Comparison of ENCODE assay signal across 15 cellular contexts in the genomic region with DNA sequence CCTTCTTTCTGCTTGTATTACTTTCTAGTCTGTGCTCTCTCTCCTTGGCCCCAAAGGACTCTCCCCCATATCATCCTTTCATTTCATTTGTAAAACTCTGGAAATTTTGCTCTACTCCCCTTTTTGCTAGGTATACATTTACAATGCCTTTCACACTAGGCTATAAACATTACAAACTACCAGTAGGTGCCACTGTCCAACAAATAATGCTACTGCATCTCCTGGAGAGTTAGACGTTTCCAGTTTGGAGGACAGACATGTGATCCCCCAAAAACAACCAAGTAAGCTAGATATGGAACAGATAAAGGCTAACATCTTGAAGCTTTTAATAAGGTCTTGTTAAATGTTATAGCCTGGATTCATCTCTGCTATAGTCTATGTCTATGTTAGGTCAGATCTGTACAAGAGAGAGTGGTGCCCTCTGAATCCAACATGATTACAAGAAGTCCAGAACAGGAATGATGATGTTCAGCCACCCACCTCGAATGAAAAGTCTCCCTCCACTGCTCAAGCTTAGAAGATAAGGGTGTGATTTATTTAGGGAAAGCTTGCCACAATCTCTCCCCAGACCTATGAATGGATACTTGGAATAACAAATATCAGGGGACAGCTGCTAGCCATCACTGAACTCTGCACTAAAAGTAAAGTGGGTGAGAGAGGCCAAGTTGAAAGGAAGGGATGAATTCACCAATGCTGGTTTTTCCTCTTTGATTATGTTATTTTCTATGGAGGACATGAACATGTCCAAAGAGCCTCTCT. TPM values are rescaled to one million over a fixed set of nuclear protein-coding genes. Genes with fewer than 3 reads are reported as not detected.
DNase-seq lines count a peak whose midpoint lies in the region; ATAC-seq and TF ChIP-seq lines count a peak whose summit lies in the region.
"Had no signal": no experiment of that assay in that cellular context is flagged by ENCODE, and none has a peak within 500 bp of the region (broad histone marks: within the 10 kb centered on the region; RNA-seq: fewer than 3 reads in every experiment).

No MANE protein-coding gene starts in this region.

- TF ChIP-seq POLR2A in body of pancreas (IDR thresholded peaks at IDR 0.05): no peak

- POLR2A ChIA-PET in AG04450 (lab: Yijun Ruan, JAX): no interaction called here
- POLR2A ChIA-PET in activated CD4-positive, alpha-beta memory T cell treated with anti-CD3 and anti-CD28 coated beads, Interleukin-2, amount 10 ng/mL, durations not matched to agents 7 days and 5 days (lab: Charles Lee): no interaction called here

- no peak overlapping the region for H3K27ac Mint-ChIP-seq in activated CD4-positive, alpha-beta memory T cell treated with anti-CD3 and anti-CD28 coated beads, Interleukin-2, amount 10 ng/mL, durations not matched to agents 7 days and 5 days

- H3K9me3 ChIP-seq in AG04450 (ENCODE audit: control insufficient read depth, insufficient read depth, low read length) (no peaks in the 10 kb centered on the region), body of pancreas (no peaks in the 10 kb centered on the region), left lung (no peaks in the 10 kb centered on the region)
- H3K9me3 ChIP-seq: upper lobe of left lung had no signal

- H3K9me3 Mint-ChIP-seq in activated CD4-positive, alpha-beta memory T cell treated with anti-CD3 and anti-CD28 coated beads, Interleukin-2, amount 10 ng/mL, durations not matched to agents 7 days and 5 days: no peaks in the 10 kb centered on the region
- H3K9me3 Mint-ChIP-seq: CD8-positive, alpha-beta memory T cell had no signal

- H3K27me3 Mint-ChIP-seq in activated CD4-positive, alpha-beta memory T cell treated with anti-CD3 and anti-CD28 coated beads, Interleukin-2, amount 10 ng/mL, durations not matched to agents 7 days and 5 days: no peaks in the 10 kb centered on the region
- H3K27me3 Mint-ChIP-seq: CD8-positive, alpha-beta memory T cell had no signal

- H3K4me3 ChIP-seq in AG04450 (ENCODE audit: low read depth, low read length): no peak overlapping the region
- no peak overlapping the region for H3K4me3 ChIP-seq in body of pancreas
- no peak overlapping the region for H3K4me3 ChIP-seq in left lung
- H3K4me3 ChIP-seq: lung, upper lobe of left lung had no signal

- H3K4me1 ChIP-seq in body of pancreas: peaks cover 12% of the 10 kb centered on the region
- peaks cover 0 to 4% of the 10 kb centered on the region in 2 donors for H3K4me1 ChIP-seq in left lung
- H3K4me1 ChIP-seq: upper lobe of left lung had no signal

- 9 to 26% methylated on average over 2 of the region's 2 CpGs for WGBS in body of pancreas, 2 donors

- H3K27ac ChIP-seq in AG04450 (ENCODE audit: low read depth, low read length) (no peak overlapping the region), body of pancreas (no peak overlapping the region), left lung (no peak overlapping the region)
- H3K27ac ChIP-seq: upper lobe of left lung had no signal

- CTCF ChIA-PET in AG04450 (lab: Charles Lee): interaction anchor here (0.5 to 2.8 kb wide), 30 partner anchors 10 to 623 kb away, joined by 3 to 41 read pairs (median 4); a partner anchor contains a TSS
- CTCF ChIA-PET in activated CD4-positive, alpha-beta memory T cell treated with anti-CD3 and anti-CD28 coated beads, Interleukin-2, amount 10 ng/mL, durations not matched to agents 7 days and 5 days (lab: Charles Lee): interaction anchor here (1.2 kb wide), 1 partner anchor 14 kb away, joined by 4 read pairs; a partner anchor contains a TSS

- peaks cover 5% of the 10 kb centered on the region for H3K36me3 Mint-ChIP-seq in activated CD4-positive, alpha-beta memory T cell treated with anti-CD3 and anti-CD28 coated beads, Interleukin-2, amount 10 ng/mL, durations not matched to agents 7 days and 5 days (ENCODE audit: low read depth)

- peak; percentile 59 for ATAC-seq in HG03280 (IDR thresholded peaks at IDR 0.05; ENCODE audit: unreplicated experiment)
- no peak for ATAC-seq in body of pancreas
- ATAC-seq in left lung: peak; percentile 32

- H3K27me3 ChIP-seq in AG04450 (ENCODE audit: control insufficient read depth, insufficient read depth, low read length): no peaks in the 10 kb centered on the region
- H3K27me3 ChIP-seq in body of pancreas: no peaks in the 10 kb centered on the region
- no peaks in the 10 kb centered on the region for H3K27me3 ChIP-seq in left lung
- H3K27me3 ChIP-seq: upper lobe of left lung had no signal

- DNase-seq in AG04450 (ENCODE audit: low read depth, low spot score) (no peak), body of pancreas (no peak), left lung (no peak), LoVo (ENCODE audit: low spot score) (no peak)
- DNase-seq in stimulated activated CD4-positive, alpha-beta T cell treated with anti-CD3 and anti-CD28 coated beads, Interleukin-4, amount 100 ng/mL, for 1 hour: no peak
- DNase-seq in activated CD4-positive, alpha-beta memory T cell treated with anti-CD3 and anti-CD28 coated beads, Interleukin-2, amount 10 ng/mL, durations not matched to agents 7 days and 5 days: no peak
- no peak for DNase-seq in activated CD4-positive, alpha-beta T cell treated with anti-CD3 and anti-CD28 coated beads for 1 hour
- DNase-seq: activated T-cell treated with anti-CD3 and anti-CD28 coated beads, Interleukin-2, amount 50 U/mL, for 1 hour; CD8-positive, alpha-beta memory T cell; effector CD4-positive, alpha-beta T cell; NCI-H2081 treated with DMSO at 0.1 percent for 48 hours; stimulated activated CD4-positive, alpha-beta T cell treated with anti-CD3 and anti-CD28 coated beads, Interleukin-4, amount 100 ng/mL, for 24 hours; upper lobe of left lung had no signal

- H3K36me3 ChIP-seq in body of pancreas (replicated peaks in 1 of 2; ENCODE audit: insufficient read depth in 1 of 2, low read depth in 2 of 2) (no peaks in the 10 kb centered on the region), left lung (peaks cover 0 to 27% of the 10 kb centered on the region in 2 donors)

- no peak overlapping the region for H3K4me3 Mint-ChIP-seq in activated CD4-positive, alpha-beta memory T cell treated with anti-CD3 and anti-CD28 coated beads, Interleukin-2, amount 10 ng/mL, durations not matched to agents 7 days and 5 days
- H3K4me3 Mint-ChIP-seq: CD8-positive, alpha-beta memory T cell had no signal

- intact Hi-C loops in body of pancreas (cut with DNase I) (no loop called here), left lung (cut with DNase I) (no loop called here)

- TF ChIP-seq CTCF in AG04450 (IDR thresholded peaks at IDR 0.05; ENCODE audit: low read depth, low read length) (peak; percentile 54), body of pancreas (IDR thresholded peaks at IDR 0.05) (peak in 4 of 7 experiments; percentile 26 to 36 (median 28)), left lung (IDR thresholded peaks at IDR 0.05) (no peak)

- no peaks in the 10 kb centered on the region for H3K4me1 Mint-ChIP-seq in activated CD4-positive, alpha-beta memory T cell treated with anti-CD3 and anti-CD28 coated beads, Interleukin-2, amount 10 ng/mL, durations not matched to agents 7 days and 5 days

RNA-seq across cellular contexts. Expression of a gene that starts 14.3 kb away (rescaled TPM):
- polyA plus RNA-seq in AG04450 (2011; rRNA removed): 4.2 and 4.5 TPM in 2 replicates
- 4.1 and 7.2 TPM in 2 replicates for polyA minus RNA-seq in AG04450 (2011; rRNA and poly(A)+ RNA removed)
- total RNA-seq in body of pancreas: 10 to 100 TPM; 24.1 to 24.4 TPM
- total RNA-seq in left lung: 10 to 100 TPM; 17.6 to 18.1 TPM
- total RNA-seq in activated CD4-positive, alpha-beta memory T cell treated with anti-CD3 and anti-CD28 coated beads, Interleukin-2, amount 10 ng/mL, durations not matched to agents 7 days and 5 days: 10 to 100 TPM; 12.7 to 14.7 TPM

Comparison
In these comparisons a context has a peak if more than half of its experiments do, and no peak if none do; other contexts are left out.
1. CTCF ChIP-seq: peak in AG04450 (single experiment) and body of pancreas (4 of 7); none in left lung (0 of 2).